9 cellular contexts compared by ENCODE assay signal in genomic region chr13:52001120-52001731, GRCh38. TPM values are rescaled to one million over a fixed set of nuclear protein-coding genes. Genes with fewer than 3 reads are reported as not detected.
A peak's percentile ranks its signal among the peaks of the same experiment; 100 is the strongest.
DNase-seq lines count a peak whose midpoint lies in the region; ATAC-seq and TF ChIP-seq lines count a peak whose summit lies in the region.
"Had no signal": no experiment of that assay in that cellular context is flagged by ENCODE, and none has a peak within 500 bp of the region (broad histone marks: within the 10 kb centered on the region; RNA-seq: fewer than 3 reads in every experiment).

No MANE protein-coding gene starts in this region.

- POLR2A ChIA-PET in HEK293T (lab: Yijun Ruan, JAX): no interaction called here
- POLR2A ChIA-PET in activated B cell treated with CpG ODN at 0.5 μM for 24 hours (lab: Charles Lee): no interaction called here

- peaks cover 6% of the 10 kb centered on the region for H3K27me3 Mint-ChIP-seq in activated B cell treated with CpG ODN at 0.5 μM for 24 hours
- peaks cover 10% of the 10 kb centered on the region for H3K27me3 Mint-ChIP-seq in stimulated activated naive CD8-positive, alpha-beta T cell treated with anti-CD3 and anti-CD28 coated beads, Interleukin-15, amount 100 ng/mL, for 72 hours

- no peak overlapping the region for H3K4me3 Mint-ChIP-seq in activated B cell treated with CpG ODN at 0.5 μM for 24 hours
- H3K4me3 Mint-ChIP-seq in stimulated activated naive CD8-positive, alpha-beta T cell treated with anti-CD3 and anti-CD28 coated beads, Interleukin-15, amount 100 ng/mL, for 72 hours: no peak overlapping the region

- intact Hi-C loops in activated B cell treated with CpG ODN at 0.5 μM for 24 hours (cut with micrococcal nuclease) (loop anchor here (1.0 kb wide), 3 partner anchors 126 to 449 kb away; partner anchors contain the start of gene VPS36), right cardiac atrium (cut with DNase I) (loop anchor here in 3 of 4 donors (5.0 to 10.0 kb wide), 2 partner anchors 124 to 126 kb away; partner anchors contain the start of gene NEK5 (in 3 of the 3))

- H3K9me3 Mint-ChIP-seq in activated B cell treated with CpG ODN at 0.5 μM for 24 hours: no peaks in the 10 kb centered on the region
- H3K9me3 Mint-ChIP-seq in stimulated activated naive CD8-positive, alpha-beta T cell treated with anti-CD3 and anti-CD28 coated beads, Interleukin-15, amount 100 ng/mL, for 72 hours: no peaks in the 10 kb centered on the region

- no peaks in the 10 kb centered on the region for H3K27me3 ChIP-seq in right cardiac atrium (ENCODE audit: control insufficient read depth, insufficient read depth)

- H3K27ac Mint-ChIP-seq in activated B cell treated with CpG ODN at 0.5 μM for 24 hours: no peak overlapping the region
- no peak overlapping the region for H3K27ac Mint-ChIP-seq in stimulated activated naive CD8-positive, alpha-beta T cell treated with anti-CD3 and anti-CD28 coated beads, Interleukin-15, amount 100 ng/mL, for 72 hours

- no peaks in the 10 kb centered on the region for H3K4me1 Mint-ChIP-seq in activated B cell treated with CpG ODN at 0.5 μM for 24 hours
- H3K4me1 Mint-ChIP-seq in stimulated activated naive CD8-positive, alpha-beta T cell treated with anti-CD3 and anti-CD28 coated beads, Interleukin-15, amount 100 ng/mL, for 72 hours: no peaks in the 10 kb centered on the region

- 49% methylated on average over 3 of the region's 3 CpGs for WGBS in right cardiac atrium

- CTCF ChIA-PET in HEK293T (lab: Yijun Ruan, JAX) (interaction anchor here (0.7 kb wide), 1 partner anchor 28 kb away, joined by 3 read pairs; no protein-coding TSS in a partner anchor), activated B cell treated with CpG ODN at 0.5 μM for 24 hours (lab: Charles Lee) (interaction anchor here (0.9 to 1.0 kb wide), 3 partner anchors 32 to 127 kb away, joined by 3 read pairs; no protein-coding TSS in a partner anchor)

- H3K27ac ChIP-seq in right cardiac atrium (ENCODE audit: low read length): no peak overlapping the region
- H3K27ac ChIP-seq: epithelial cell of prostate had no signal

- ATAC-seq in activated B cell treated with CpG ODN at 0.5 μM for 24 hours (ENCODE audit: low read depth) (peak; percentile 85), right cardiac atrium (peak; percentile 23 to 51)
- ATAC-seq in stimulated activated naive CD8-positive, alpha-beta T cell treated with anti-CD3 and anti-CD28 coated beads, Interleukin-15, amount 100 ng/mL, for 72 hours: peak; percentile 78

- DNase-seq in A172 (ENCODE audit: low spot score): peak; percentile 23
- peak; percentile 31 for DNase-seq in GF-D8 (lab: John Stamatoyannopoulos, UW)
- DNase-seq in HEK293T (ENCODE audit: extremely low spot score): peak; percentile 49
- DNase-seq in NCI-H146 (lab: John Stamatoyannopoulos, UW): peak; percentile 63
- no peak for DNase-seq in activated B cell treated with CpG ODN at 0.5 μM for 24 hours
- no peak for DNase-seq in right cardiac atrium
- no peak for DNase-seq in stimulated activated naive CD8-positive, alpha-beta T cell treated with anti-CD3 and anti-CD28 coated beads, Interleukin-15, amount 100 ng/mL, for 72 hours
- no peak for DNase-seq in UCSD-AML1 (lab: John Stamatoyannopoulos, UW; ENCODE audit: unreplicated experiment)

- H3K9me3 ChIP-seq in right cardiac atrium (ENCODE audit: control insufficient read depth, low read length): no peaks in the 10 kb centered on the region

- peaks cover 9% of the 10 kb centered on the region for H3K4me1 ChIP-seq in right cardiac atrium (ENCODE audit: control insufficient read depth, insufficient read depth, low read length)

- H3K4me3 ChIP-seq in right cardiac atrium (ENCODE audit: low read length): no peak overlapping the region

- TF ChIP-seq CTCF in activated B cell treated with CpG ODN at 0.5 μM for 24 hours (IDR thresholded peaks at IDR 0.05): no peak

- H3K36me3 Mint-ChIP-seq in activated B cell treated with CpG ODN at 0.5 μM for 24 hours (ENCODE audit: low read depth): no peaks in the 10 kb centered on the region

TF ChIP-seq in HEK293T, 16 proteins besides CTCF, POLR2A, EP300 and RAD21:
- TF ChIP-seq SP1 (IDR thresholded peaks at IDR 0.05) (no peak), ARNT (IDR thresholded peaks at IDR 0.05) (no peak), LEF1 (IDR thresholded peaks at IDR 0.05; ENCODE audit: borderline replicate concordance) (no peak), FOXM1 (IDR thresholded peaks at IDR 0.05; ENCODE audit: borderline replicate concordance) (no peak), L3MBTL2 (conservative IDR thresholded peaks at IDR 0.05) (no peak), PKNOX1 (IDR thresholded peaks at IDR 0.05) (no peak), FOXK2 (IDR thresholded peaks at IDR 0.05) (no peak), FOXA1 (IDR thresholded peaks at IDR 0.05) (no peak), HDGF (IDR thresholded peaks at IDR 0.05; ENCODE audit: borderline replicate concordance) (no peak), NFRKB (IDR thresholded peaks at IDR 0.05) (no peak), ZNF384 (IDR thresholded peaks at IDR 0.05) (no peak), CTBP1 (IDR thresholded peaks at IDR 0.05; ENCODE audit: borderline replicate concordance) (no peak), BHLHE40 (IDR thresholded peaks at IDR 0.05; ENCODE audit: borderline replicate concordance) (no peak), SUZ12 (IDR thresholded peaks at IDR 0.05) (no peak), TARDBP (IDR thresholded peaks at IDR 0.05) (no peak), ELF4 (IDR thresholded peaks at IDR 0.05) (no peak)

RNA-seq across cellular contexts. Expression of gene ATP7B, which starts 10.0 kb away (rescaled TPM):
- 2.0 and 2.3 TPM in 2 replicates for total RNA-seq in A172 (2014; rRNA removed; shearing (Covaris generic))
- total RNA-seq in activated B cell treated with CpG ODN at 0.5 μM for 24 hours (0.29 and 0.40 TPM in 2 replicates), right cardiac atrium (1 to 10 TPM; 4.7 to 6.4 (median 5.6) TPM)
- polyA plus RNA-seq in right cardiac atrium: 2.4 TPM

RNA-seq across cellular contexts. Expression of gene ALG11, which starts 11.0 kb away (rescaled TPM):
- 16.8 and 17.0 TPM in 2 replicates for total RNA-seq in A172 (2014; rRNA removed; shearing (Covaris generic))
- total RNA-seq in activated B cell treated with CpG ODN at 0.5 μM for 24 hours (31.8 and 36.9 TPM in 2 replicates), right cardiac atrium (10 to 100 TPM; 23.9 to 32.2 (median 26.5) TPM)
- polyA plus RNA-seq in right cardiac atrium: 4.3 TPM

RNA-seq across cellular contexts. Expression of gene UTP14C, which starts 23.3 kb away (rescaled TPM):
- 11.8 and 14.0 TPM in 2 replicates for total RNA-seq in A172 (2014; rRNA removed; shearing (Covaris generic))
- total RNA-seq in activated B cell treated with CpG ODN at 0.5 μM for 24 hours: 9.3 and 11.7 TPM in 2 replicates
- total RNA-seq in right cardiac atrium: 10 to 100 TPM; 13.9 to 17.3 (median 15.6) TPM
- 5.5 TPM for polyA plus RNA-seq in right cardiac atrium

Comparison
In these comparisons a context has a peak if more than half of its experiments do, and no peak if none do; other contexts are left out.
1. DNase-seq: peak in A172 (single experiment), GF-D8 (single experiment), HEK293T (single experiment) and NCI-H146 (single experiment); none in activated B cell treated with CpG ODN at 0.5 μM for 24 hours (single experiment), right cardiac atrium (0 of 3), stimulated activated naive CD8-positive, alpha-beta T cell treated with anti-CD3 and anti-CD28 coated beads, Interleukin-15, amount 100 ng/mL, for 72 hours (0 of 2) and UCSD-AML1 (single experiment).
2. Peak in every context shown above with its lines, with median percentiles within 50 percentile points of each other: ATAC-seq.